ENCODE assay signal across 17 cellular contexts in the genomic region with DNA sequence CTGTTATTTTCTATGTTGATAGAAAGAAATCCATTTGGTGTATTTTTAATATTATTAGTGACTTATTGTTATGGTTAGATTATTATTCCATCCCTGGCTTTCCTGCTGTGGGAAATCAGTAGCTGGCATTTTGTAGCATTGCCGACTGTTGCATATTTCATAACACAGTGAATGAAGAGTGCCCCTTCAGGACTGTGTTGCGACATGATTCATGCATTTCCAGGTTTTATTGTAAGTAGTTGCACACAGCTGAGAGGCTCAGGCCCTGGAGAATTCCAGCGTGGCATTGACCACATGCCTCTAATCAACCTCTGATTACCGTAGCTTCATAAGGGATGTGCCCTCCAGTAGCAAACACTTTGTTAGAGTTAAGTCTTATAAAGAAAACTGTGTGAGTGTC.
A peak's percentile ranks its signal among the peaks of the same experiment; 100 is the strongest.
DNase-seq lines count a peak whose midpoint lies in the region; ATAC-seq and TF ChIP-seq lines count a peak whose summit lies in the region.
"Had no signal": no experiment of that assay in that cellular context is flagged by ENCODE, and none has a peak within 500 bp of the region (broad histone marks: within the 10 kb centered on the region; RNA-seq: fewer than 3 reads in every experiment).

No MANE protein-coding gene starts in this region.

- DNase-seq in ELR (ENCODE audit: low read depth) = peak; percentile 31
- DNase-seq in NB4 (ENCODE audit: low read depth) = peak; percentile 74
- peak; percentile 68 for DNase-seq in dermis blood vessel endothelial cell
- peak; percentile 15 for DNase-seq in non-pigmented ciliary epithelial cell (ENCODE audit: low read depth)
- no peak for DNase-seq in stimulated activated naive CD4-positive, alpha-beta T cell treated with Interleukin-2 at 50 U/mL for 16 hours (lab: John Stamatoyannopoulos, UW)
- DNase-seq: activated naive CD4-positive, alpha-beta T cell treated with anti-CD3 and anti-CD28 coated beads, Interleukin-2, amount 10 ng/mL, durations not matched to agents 7 days and 5 days; CD4-positive, alpha-beta memory T cell; dorsolateral prefrontal cortex; kidney glomerular epithelial cell; NCI-H1092; NCI-H510A treated with DMSO at 0.1 percent for 48 hours; nephron progenitor cell; T1000 had no signal

- TF ChIP-seq CTCF in NB4 (IDR thresholded peaks at IDR 0.05; ENCODE audit: low read depth, low read length) = no peak

- no peak for TF ChIP-seq POLR2A in NB4 (IDR thresholded peaks at IDR 0.05; ENCODE audit: extremely low read depth, insufficient read length)

- H3K4me3 ChIP-seq in NB4 (ENCODE audit: low read depth, low read length) = no peak overlapping the region
- H3K4me3 ChIP-seq: thyroid gland had no signal

- ATAC-seq in GM19467 (IDR thresholded peaks at IDR 0.05; ENCODE audit: unreplicated experiment) (no peak), GM21717 (IDR thresholded peaks at IDR 0.05; ENCODE audit: unreplicated experiment) (no peak), GM18517 (IDR thresholded peaks at IDR 0.05; ENCODE audit: unreplicated experiment) (no peak)
